Comparison of ENCODE assay signal across 16 cellular contexts in genomic region chr20:3670511-3670910, GRCh38. TPM values are rescaled to one million over a fixed set of nuclear protein-coding genes. Genes with fewer than 3 reads are reported as not detected.
DNase-seq lines count a peak whose midpoint lies in the region; ATAC-seq, FAIRE-seq and TF ChIP-seq lines count a peak whose summit lies in the region.
"Had no signal": no experiment of that assay in that cellular context is flagged by ENCODE, and none has a peak within 500 bp of the region (broad histone marks: within the 10 kb centered on the region; RNA-seq: fewer than 3 reads in every experiment).

No MANE protein-coding gene starts in this region.

- no peak overlapping the region for H3K4me2 ChIP-seq in PC-3 (ENCODE audit: low read length)
- H3K4me2 ChIP-seq: KMS-11 had no signal

- no peaks in the 10 kb centered on the region for H3K9me2 ChIP-seq in PC-3 (replicated peaks; ENCODE audit: low read length)

- POLR2A ChIA-PET in PC-3 (lab: Charles Lee; ENCODE audit: unreplicated experiment) = no interaction called here

- no peaks in the 10 kb centered on the region for H3K4me1 ChIP-seq in PC-3 (ENCODE audit: insufficient read depth, low read length)
- peaks cover 0 to 24% (median 19%) of the 10 kb centered on the region in 4 donors for H3K4me1 ChIP-seq in sigmoid colon
- no peaks in the 10 kb centered on the region for H3K4me1 ChIP-seq in small intestine (ENCODE audit: control insufficient read depth in 2 of 2, insufficient read depth in 1 of 2, low read depth in 1 of 2, low read length in 1 of 2)
- H3K4me1 ChIP-seq: gastrocnemius medialis had no signal

- no peaks in the 10 kb centered on the region for H4K20me1 ChIP-seq in PC-3 (ENCODE audit: low read length)

- intact Hi-C loops in PC-3 (cut with micrococcal nuclease) = no loop called here
- intact Hi-C loops in sigmoid colon (cut with DNase I) = no loop called here

- DNase-seq in NCI-H2171 treated with DMSO at 0.1 percent for 48 hours (lab: John Stamatoyannopoulos, UW) = peak; percentile 14
- DNase-seq in NCI-H2171 (lab: John Stamatoyannopoulos, UW) = no peak
- DNase-seq in PC-3 = peak; percentile 17
- peak; percentile 44 for DNase-seq in fibroblast of mammary gland (ENCODE audit: low read depth)
- no peak for DNase-seq in sigmoid colon
- DNase-seq in activated naive CD4-positive, alpha-beta T cell treated with anti-CD3 and anti-CD28 coated beads, Interleukin-2, amount 50 U/mL, for 16 hours = no peak
- no peak for DNase-seq in HUDEP-2 (lab: John Stamatoyannopoulos, UW; ENCODE audit: unreplicated experiment in 76 of 76)
- no peak for DNase-seq in small intestine
- DNase-seq: activated CD4-positive, alpha-beta T cell treated with anti-CD3 and anti-CD28 coated beads, Interleukin-2, amount 50 U/mL, for 4 hours; AML-193; cortex of kidney; gastrocnemius medialis; NCI-H446 treated with DMSO at 0.1 percent for 48 hours; substantia nigra had no signal

- H3K9me3 ChIP-seq in PC-3 (ENCODE audit: low read length) (no peaks in the 10 kb centered on the region), sigmoid colon (no peaks in the 10 kb centered on the region), small intestine (ENCODE audit: control insufficient read depth, low read depth) (no peaks in the 10 kb centered on the region)
- H3K9me3 ChIP-seq: gastrocnemius medialis had no signal

- FAIRE-seq in small intestine (lab: Jason Lieb, UNC) = no peak

- peak; percentile 27 for ATAC-seq in PC-3
- ATAC-seq: gastrocnemius medialis had no signal

- no peak for TF ChIP-seq POLR2A in sigmoid colon (IDR thresholded peaks at IDR 0.05)

- H3K36me3 ChIP-seq in PC-3 (ENCODE audit: low read depth, low read length) (no peaks in the 10 kb centered on the region), sigmoid colon (peaks cover 0 to 62% (median 34%) of the 10 kb centered on the region in 4 donors), small intestine (ENCODE audit: control insufficient read depth in 2 of 2, insufficient read depth in 2 of 2, low read length in 2 of 2) (no peaks in the 10 kb centered on the region)
- H3K36me3 ChIP-seq: gastrocnemius medialis had no signal

- WGBS in sigmoid colon, 2 donors = 51 to 52% methylated on average over 6 of the region's 6 CpGs
- 49 to 64% (median 53%) methylated on average over 6 of the region's 6 CpGs for WGBS in small intestine, 3 donors

- no peaks in the 10 kb centered on the region for H3F3A ChIP-seq in PC-3 (ENCODE audit: low read length, unreplicated experiment)

- no TSS peak for BruUV-seq in PC-3 (replicated peaks; lab: Mats Ljungman, UMichigan)

- no peak for TF ChIP-seq EP300 in sigmoid colon (IDR thresholded peaks at IDR 0.05)

- CTCF ChIA-PET in PC-3 (lab: Charles Lee) = no interaction called here

- TF ChIP-seq CTCF in PC-3 (conservative IDR thresholded peaks at IDR 0.05; ENCODE audit: low read depth, low read length) (no peak), fibroblast of mammary gland (conservative IDR thresholded peaks at IDR 0.05; ENCODE audit: control insufficient read depth, insufficient read depth, low read depth, low read length) (peak; percentile 7), sigmoid colon (IDR thresholded peaks at IDR 0.05) (no peak)

- no peak overlapping the region for H3K4me3 ChIP-seq in PC-3 (ENCODE audit: low read length)
- no peak overlapping the region for H3K4me3 ChIP-seq in fibroblast of mammary gland (ENCODE audit: control insufficient read depth, low read depth, low read length)
- H3K4me3 ChIP-seq in sigmoid colon = no peak overlapping the region
- H3K4me3 ChIP-seq in small intestine (ENCODE audit: low read depth in 1 of 2, low read length in 2 of 2) = no peak overlapping the region
- H3K4me3 ChIP-seq: gastrocnemius medialis had no signal

- H3K27me3 ChIP-seq in PC-3 (ENCODE audit: low read length) (peaks cover 38% of the 10 kb centered on the region), sigmoid colon (peaks cover 0 to 5% (median 0%) of the 10 kb centered on the region in 3 donors), small intestine (ENCODE audit: control insufficient read depth in 2 of 2, insufficient read depth in 2 of 2, low read length in 2 of 2) (peaks cover 9 to 11% of the 10 kb centered on the region in 2 donors)

- H2AFZ ChIP-seq in PC-3 (ENCODE audit: low read length) = no peak overlapping the region

- no peaks in the 10 kb centered on the region for H3K79me2 ChIP-seq in PC-3 (ENCODE audit: low read length)

- no peak overlapping the region for H3K9ac ChIP-seq in PC-3 (ENCODE audit: low read length)
- H3K9ac ChIP-seq: KMS-11 had no signal

- H3K27ac ChIP-seq in PC-3 (ENCODE audit: low read length) (no peak overlapping the region), sigmoid colon (peak overlapping the region in 3 of 4 donors; percentile 21 to 53 (median 39)), small intestine (ENCODE audit: low read depth in 1 of 2, low read length in 1 of 2) (no peak overlapping the region)
- H3K27ac ChIP-seq: gastrocnemius medialis, KMS-11 had no signal

RNA-seq across cellular contexts. Expression of gene GFRA4, which starts 7.3 kb away (rescaled TPM):
- not detected in 2 replicates for total RNA-seq in PC-3 (2014; rRNA removed)
- total RNA-seq in sigmoid colon = not detected
- not detected for polyA plus RNA-seq in sigmoid colon
- not detected for polyA plus RNA-seq in small intestine
- total RNA-seq: gastrocnemius medialis, lung microvascular endothelial cell had no signal

RNA-seq across cellular contexts. Expression of gene ADAM33, which starts 11.3 kb away (rescaled TPM):
- total RNA-seq in PC-3 (2014; rRNA removed) = 0.11 TPM in 1 of 2 replicates, not detected in the other
- total RNA-seq in sigmoid colon = 100 to 1,000 TPM in 2 of 4 donors, 10 to 100 TPM in 2; 49.9 to 484 (median 103) TPM
- 10 to 100 TPM in 1 of 3 donors, 1 to 10 TPM in 1, under 1 TPM in 1; 0.69 to 12.3 (median 5.4) TPM for polyA plus RNA-seq in sigmoid colon
- 10 to 100 TPM in 1 of 3 donors, under 1 TPM in 2; 0.22 to 10.9 (median 0.27) TPM for polyA plus RNA-seq in small intestine

RNA-seq across cellular contexts. Expression of gene SIGLEC1, which starts 41.9 kb away (rescaled TPM):
- total RNA-seq in PC-3 (2014; rRNA removed) = not detected in 2 replicates
- total RNA-seq in sigmoid colon = 10 to 100 TPM in 3 of 4 donors, 1 to 10 TPM in 1; 9.9 to 17.1 (median 10.2) TPM
- polyA plus RNA-seq in sigmoid colon = 1 to 10 TPM; 2.4 to 6.9 (median 5.3) TPM
- 1 to 10 TPM in 2 of 3 donors, under 1 TPM in 1; 0.22 to 6.3 (median 1.1) TPM for polyA plus RNA-seq in small intestine
- total RNA-seq: lung microvascular endothelial cell had no signal

Comparison
In these comparisons a context has a peak if more than half of its experiments do, and no peak if none do; other contexts are left out.
1. DNase-seq: peak in NCI-H2171 treated with DMSO at 0.1 percent for 48 hours (single experiment), PC-3 (single experiment) and fibroblast of mammary gland (single experiment); none in NCI-H2171 (single experiment), sigmoid colon (single experiment), activated naive CD4-positive, alpha-beta T cell treated with anti-CD3 and anti-CD28 coated beads, Interleukin-2, amount 50 U/mL, for 16 hours (single experiment), HUDEP-2 (0 of 76) and small intestine (single experiment).
2. H3K27ac ChIP-seq: peak in sigmoid colon (3 of 4); none in PC-3 (single experiment) and small intestine (0 of 2).
3. RNA of gene ADAM33, which starts 11.3 kb away (total RNA-seq): 49.9 to 484 TPM in sigmoid colon; 0.11 TPM in PC-3; every median in the first group is over 10 times any median in the second.
4. RNA of gene SIGLEC1, which starts 41.9 kb away (total RNA-seq): 9.9 to 17.1 TPM in sigmoid colon; not detected in PC-3; every median in the first group is over 10 times any median in the second.